ENCODE assay signal across 9 cellular contexts in genomic region chr15:88166330-88166993, GRCh38.
A peak's percentile ranks its signal among the peaks of the same experiment; 100 is the strongest.
DNase-seq lines count a peak whose midpoint lies in the region; TF ChIP-seq lines count a peak whose summit lies in the region.
"Had no signal": no experiment of that assay in that cellular context is flagged by ENCODE, and none has a peak within 500 bp of the region (broad histone marks: within the 10 kb centered on the region; RNA-seq: fewer than 3 reads in every experiment).

No MANE protein-coding gene starts in this region.

- peak; percentile 14 for DNase-seq in stimulated activated CD4-positive, alpha-beta T cell treated with anti-CD3 and anti-CD28 coated beads, Interleukin-15, amount 100 ng/mL, for 24 hours
- DNase-seq in stimulated activated CD4-positive, alpha-beta T cell treated with anti-CD3 and anti-CD28 coated beads, Interleukin-4, amount 100 ng/mL, for 4 hours: no peak
- DNase-seq in NAMALWA (ENCODE audit: low spot score) (peak; percentile 30), fibroblast of pulmonary artery (ENCODE audit: low read depth) (peak; percentile 11), erythroblast (lab: John Stamatoyannopoulos, UW) (no peak), NCI-H526 (lab: John Stamatoyannopoulos, UW) (no peak), NCI-H1048 (lab: John Stamatoyannopoulos, UW) (no peak)
- DNase-seq in activated CD4-positive, CD25-positive, alpha-beta regulatory T cell (lab: John Stamatoyannopoulos, UW): no peak

- no peak for TF ChIP-seq CTCF in fibroblast of pulmonary artery (IDR thresholded peaks at IDR 0.05; ENCODE audit: low read length, missing control alignments)

- no peak for TF ChIP-seq POLR2A in erythroblast (IDR thresholded peaks at IDR 0.05; ENCODE audit: low read length)

- H3K4me3 ChIP-seq in fibroblast of pulmonary artery (replicated peaks; ENCODE audit: low read depth, low read length): no peak overlapping the region
- H3K4me3 ChIP-seq: lung had no signal

Comparison
In these comparisons a context has a peak if more than half of its experiments do, and no peak if none do; other contexts are left out.
1. DNase-seq: peak in stimulated activated CD4-positive, alpha-beta T cell treated with anti-CD3 and anti-CD28 coated beads, Interleukin-15, amount 100 ng/mL, for 24 hours (single experiment), NAMALWA (single experiment) and fibroblast of pulmonary artery (single experiment); none in stimulated activated CD4-positive, alpha-beta T cell treated with anti-CD3 and anti-CD28 coated beads, Interleukin-4, amount 100 ng/mL, for 4 hours (0 of 2), erythroblast (0 of 2), NCI-H526 (0 of 2), NCI-H1048 (single experiment) and activated CD4-positive, CD25-positive, alpha-beta regulatory T cell (0 of 4).